Comparison of ENCODE assay signal across 17 cellular contexts in the genomic region with DNA sequence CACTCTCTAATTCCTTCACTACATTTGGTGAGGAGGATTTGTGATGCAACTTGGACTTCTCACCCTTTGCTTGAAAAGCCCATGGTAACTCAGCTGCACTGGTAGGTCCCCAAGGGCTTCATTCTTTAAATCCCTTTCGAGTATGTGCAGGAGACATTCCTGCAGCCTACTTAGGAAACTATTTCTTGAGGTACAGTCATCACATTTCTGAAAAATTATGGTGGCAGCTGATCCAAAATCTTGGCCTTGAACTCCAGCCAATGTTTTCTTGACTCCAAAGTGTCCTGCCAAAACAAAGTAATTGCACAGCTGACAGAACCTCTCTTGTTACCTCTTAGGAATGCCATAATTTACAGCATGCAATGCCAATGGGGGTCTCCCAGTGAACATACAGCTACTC.
DNase-seq lines count a peak whose midpoint lies in the region; ATAC-seq and TF ChIP-seq lines count a peak whose summit lies in the region.
"Had no signal": no experiment of that assay in that cellular context is flagged by ENCODE, and none has a peak within 500 bp of the region (broad histone marks: within the 10 kb centered on the region; RNA-seq: fewer than 3 reads in every experiment).

No MANE protein-coding gene starts in this region.

- in situ Hi-C loops in GM23248 (cut with MboI): no loop called here

- H2AFZ ChIP-seq in GM23248: no peak overlapping the region

- TF ChIP-seq CTCF in heart left ventricle (IDR thresholded peaks at IDR 0.05): no peak

- intact Hi-C loops in heart left ventricle (cut with DNase I): no loop called here

- H4K20me1 ChIP-seq in GM23248 (ENCODE audit: insufficient read depth): no peaks in the 10 kb centered on the region

- H3K4me3 ChIP-seq in GM23248 (no peak overlapping the region), skeletal muscle satellite cell (ENCODE audit: low read length) (no peak overlapping the region), heart left ventricle (no peak overlapping the region)
- H3K4me3 ChIP-seq: breast epithelium had no signal

- H3K9me3 ChIP-seq in GM23248 (ENCODE audit: low read depth): no peaks in the 10 kb centered on the region
- H3K9me3 ChIP-seq in skeletal muscle satellite cell (replicated peaks; ENCODE audit: low read length): no peaks in the 10 kb centered on the region
- no peaks in the 10 kb centered on the region for H3K9me3 ChIP-seq in heart left ventricle
- H3K9me3 ChIP-seq: breast epithelium had no signal

- peak; percentile 93 for DNase-seq in GM23248
- DNase-seq in amniotic stem cell (lab: John Stamatoyannopoulos, UW): peak; percentile 68
- peak; percentile 69 for DNase-seq in hepatic stellate cell (ENCODE audit: low spot score)
- DNase-seq in heart left ventricle: no peak
- DNase-seq in SIG-M5 treated with dmso at 0.1 percent for 504 hours (lab: John Stamatoyannopoulos, UW; ENCODE audit: unreplicated experiment): no peak
- no peak for DNase-seq in activated effector memory CD4-positive, alpha-beta T cell treated with anti-CD3 and anti-CD28 coated beads, Interleukin-2, amount 50 U/mL, for 16 hours
- DNase-seq in C1 segment of cervical spinal cord (lab: John Stamatoyannopoulos, UW): no peak
- DNase-seq: activated CD4-positive, alpha-beta T cell treated with anti-CD3 and anti-CD28 coated beads, Interleukin-2, amount 50 U/mL, for 1 hour; effector memory CD8-positive, alpha-beta T cell; GF-D8; islet precursor cell; NCI-H2107; stimulated activated CD4-positive, alpha-beta T cell treated with anti-CD3 and anti-CD28 coated beads, Interleukin-2, amount 100 ng/mL, for 24 hours had no signal

- H3K4me1 ChIP-seq in GM23248 (ENCODE audit: insufficient read depth) (peaks cover 56% of the 10 kb centered on the region), skeletal muscle satellite cell (ENCODE audit: control insufficient read depth, insufficient read depth, low read length) (peaks cover 53% of the 10 kb centered on the region), heart left ventricle (peaks cover 0 to 20% (median 0%) of the 10 kb centered on the region in 12 donors)
- H3K4me1 ChIP-seq: breast epithelium had no signal

- TF ChIP-seq POLR2A in heart left ventricle (IDR thresholded peaks at IDR 0.05): no peak

- peak overlapping the region; percentile 64 for H3K27ac ChIP-seq in GM23248
- H3K27ac ChIP-seq in heart left ventricle: no peak overlapping the region
- H3K27ac ChIP-seq: breast epithelium, RWPE1 had no signal

- peaks cover 42% of the 10 kb centered on the region for H3F3A ChIP-seq in GM23248 (ENCODE audit: insufficient read depth)

- H3K27me3 ChIP-seq in GM23248 (replicated peaks; ENCODE audit: insufficient read depth): no peaks in the 10 kb centered on the region
- H3K27me3 ChIP-seq in skeletal muscle satellite cell (ENCODE audit: control insufficient read depth, insufficient read depth, low read length): no peaks in the 10 kb centered on the region
- no peaks in the 10 kb centered on the region for H3K27me3 ChIP-seq in heart left ventricle
- H3K27me3 ChIP-seq: breast epithelium had no signal

- H3K9ac ChIP-seq in GM23248 (no peak overlapping the region), skeletal muscle satellite cell (ENCODE audit: low read depth, low read length) (no peak overlapping the region)

- H3K4me2 ChIP-seq in GM23248 (ENCODE audit: unreplicated experiment): peak overlapping the region; percentile 45
- H3K4me2 ChIP-seq in skeletal muscle satellite cell (ENCODE audit: low read length): peak overlapping the region; percentile 30

- WGBS in GM23248 (ENCODE audit: low coverage in 1 of 2, low lambda C conversion rate in 2 of 2, missing lambda C conversion rate in 2 of 2), 2 experiments: 0% methylated on average over 1 of the region's 1 CpG
- 25 to 44% (median 36%) methylated on average over 1 of the region's 1 CpG for WGBS in heart left ventricle, 4 donors

- H3K36me3 ChIP-seq in GM23248 (ENCODE audit: low read depth): no peaks in the 10 kb centered on the region
- H3K36me3 ChIP-seq in skeletal muscle satellite cell (ENCODE audit: insufficient read depth, low read length): no peaks in the 10 kb centered on the region
- no peaks in the 10 kb centered on the region for H3K36me3 ChIP-seq in heart left ventricle
- H3K36me3 ChIP-seq: breast epithelium had no signal

- no peak for ATAC-seq in heart left ventricle
- ATAC-seq: activated T-helper 17 cell treated with anti-CD3 and anti-CD28 coated beads, Interleukin-2, amount 50 U/mL, for 72 hours; effector memory CD8-positive, alpha-beta T cell had no signal

- no peaks in the 10 kb centered on the region for H3K79me2 ChIP-seq in GM23248 (ENCODE audit: insufficient read depth)

- no peaks in the 10 kb centered on the region for H3K9me2 ChIP-seq in GM23248 (ENCODE audit: insufficient read depth)

Comparison
In these comparisons a context has a peak if more than half of its experiments do, and no peak if none do; other contexts are left out.
1. DNase-seq: peak in GM23248 (single experiment), amniotic stem cell (single experiment) and hepatic stellate cell (single experiment); none in heart left ventricle (0 of 5), SIG-M5 treated with dmso at 0.1 percent for 504 hours (single experiment), activated effector memory CD4-positive, alpha-beta T cell treated with anti-CD3 and anti-CD28 coated beads, Interleukin-2, amount 50 U/mL, for 16 hours (single experiment) and C1 segment of cervical spinal cord (0 of 14).